ENCODE assay signal across 8 cellular contexts in the genomic region with DNA sequence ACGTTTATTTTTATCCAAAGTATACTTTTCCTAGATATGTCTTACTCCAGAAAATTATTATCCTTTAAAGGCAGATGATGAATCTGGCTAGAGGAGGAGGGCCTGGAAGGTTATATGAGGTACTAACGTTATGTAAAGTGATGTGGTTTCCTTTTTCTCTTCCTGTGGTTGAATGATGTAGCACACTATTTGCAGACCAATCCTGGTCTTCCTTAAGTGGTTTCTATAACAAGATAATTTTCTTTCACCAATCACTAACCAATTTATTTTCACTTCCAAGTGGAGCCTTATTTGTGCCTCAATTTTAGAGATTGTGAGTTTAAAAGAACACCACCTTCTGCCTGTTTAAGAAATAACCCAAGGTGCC.
DNase-seq lines count a peak whose midpoint lies in the region; ATAC-seq and TF ChIP-seq lines count a peak whose summit lies in the region.

No MANE protein-coding gene starts in this region.

- TF ChIP-seq POLR2A in GM18505 (IDR thresholded peaks at IDR 0.05; ENCODE audit: borderline replicate concordance, extremely low read depth, insufficient read depth, insufficient read length), result no peak

- ATAC-seq in GM18505 (IDR thresholded peaks at IDR 0.05; ENCODE audit: unreplicated experiment) (peak; percentile 50), GM21619 (IDR thresholded peaks at IDR 0.05; ENCODE audit: unreplicated experiment) (peak; percentile 48), HG03571 (IDR thresholded peaks at IDR 0.05; ENCODE audit: unreplicated experiment) (peak; percentile 60)

- DNase-seq in astrocyte of the hippocampus (ENCODE audit: low read depth, low spot score), result peak; percentile 14
- DNase-seq in NCI-H187 treated with DMSO at 0.1 percent for 48 hours (lab: John Stamatoyannopoulos, UW), result no peak
- no peak for DNase-seq in HUDEP-2 (lab: John Stamatoyannopoulos, UW; ENCODE audit: unreplicated experiment in 76 of 76)
- no peak for DNase-seq in amniotic stem cell (lab: John Stamatoyannopoulos, UW)
- DNase-seq in NCI-H1105 treated with DMSO at 0.1 percent for 48 hours (lab: John Stamatoyannopoulos, UW), result no peak
